ENCODE assay signal across 20 cellular contexts in the genomic region with DNA sequence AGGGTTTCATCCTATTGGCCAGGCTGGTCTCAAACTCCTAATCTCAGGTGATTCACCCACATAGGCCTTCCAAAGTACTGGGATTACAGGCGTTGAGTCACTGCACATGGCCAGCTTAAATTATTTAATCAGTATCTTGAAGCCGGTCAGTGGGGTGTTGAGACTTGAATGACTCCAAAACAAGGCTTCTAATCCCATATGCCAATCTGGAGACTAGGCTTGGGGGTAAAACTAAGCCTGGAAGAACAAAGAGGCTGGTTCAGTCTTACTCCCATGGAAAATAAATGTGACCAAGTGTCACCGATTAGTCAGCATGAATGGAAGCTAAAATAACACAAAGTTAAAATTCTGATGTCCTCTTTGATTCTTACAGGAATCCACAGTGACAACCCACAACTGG.
DNase-seq lines count a peak whose midpoint lies in the region; ATAC-seq, FAIRE-seq and TF ChIP-seq lines count a peak whose summit lies in the region.
"Had no signal": no experiment of that assay in that cellular context is flagged by ENCODE, and none has a peak within 500 bp of the region (broad histone marks: within the 10 kb centered on the region; RNA-seq: fewer than 3 reads in every experiment).

No MANE protein-coding gene starts in this region.

- H3K9me3 Mint-ChIP-seq in activated CD4-positive, alpha-beta T cell treated with anti-CD3 and anti-CD28 coated beads for 36 hours (ENCODE audit: low read depth): no peaks in the 10 kb centered on the region
- no peaks in the 10 kb centered on the region for H3K9me3 Mint-ChIP-seq in immature natural killer cell

- H3K27me3 Mint-ChIP-seq in activated CD4-positive, alpha-beta T cell treated with anti-CD3 and anti-CD28 coated beads for 36 hours: no peaks in the 10 kb centered on the region
- peaks cover 0 to 4% (median 0%) of the 10 kb centered on the region in 3 donors for H3K27me3 Mint-ChIP-seq in immature natural killer cell (ENCODE audit: low read depth in 3 of 3)

- peaks cover 21% of the 10 kb centered on the region for H3F3A ChIP-seq in smooth muscle cell (ENCODE audit: low read depth)

- H3K4me2 ChIP-seq in fibroblast of lung (ENCODE audit: extremely low read depth, insufficient read depth, low read length) (no peak overlapping the region), smooth muscle cell (peak overlapping the region; percentile 28)
- H3K4me2 ChIP-seq: BLaER1 treated with 17β-estradiol and CSF1 and Interleukin-3, amounts not matched to agents 10 nM and 100 nM had no signal

- H3K4me3 ChIP-seq in fibroblast of lung (replicated peaks in 1 of 4; ENCODE audit: control extremely low read depth in 1 of 4, insufficient read depth in 1 of 4, low read depth in 3 of 4, low read length in 4 of 4) (no peak overlapping the region), smooth muscle cell (no peak overlapping the region)
- H3K4me3 ChIP-seq: BLaER1 treated with 17β-estradiol and CSF1 and Interleukin-3, amounts not matched to agents 10 nM and 100 nM; K562 had no signal

- H3K4me3 Mint-ChIP-seq in activated CD4-positive, alpha-beta T cell treated with anti-CD3 and anti-CD28 coated beads for 36 hours: no peak overlapping the region
- no peak overlapping the region for H3K4me3 Mint-ChIP-seq in immature natural killer cell

- POLR2A ChIA-PET in activated CD4-positive, alpha-beta T cell treated with anti-CD3 and anti-CD28 coated beads for 36 hours (lab: Charles Lee): no interaction called here

- peaks cover 96% of the 10 kb centered on the region for H3K4me1 Mint-ChIP-seq in activated CD4-positive, alpha-beta T cell treated with anti-CD3 and anti-CD28 coated beads for 36 hours
- H3K4me1 Mint-ChIP-seq in immature natural killer cell: peaks cover 79 to 92% of the 10 kb centered on the region in 2 donors

- H3K27ac ChIP-seq in fibroblast of lung (ENCODE audit: insufficient read depth, low read length): peak overlapping the region; percentile 24
- H3K27ac ChIP-seq in smooth muscle cell (ENCODE audit: low read depth): peak overlapping the region; percentile 85
- H3K27ac ChIP-seq: BLaER1 treated with 17β-estradiol and CSF1 and Interleukin-3, amounts not matched to agents 10 nM and 100 nM had no signal

- no peaks in the 10 kb centered on the region for H3K9me3 ChIP-seq in fibroblast of lung (ENCODE audit: control insufficient read depth, insufficient read depth, low read depth, low read length)
- no peaks in the 10 kb centered on the region for H3K9me3 ChIP-seq in smooth muscle cell (replicated peaks; ENCODE audit: low read depth)
- H3K9me3 ChIP-seq: BLaER1 treated with 17β-estradiol and CSF1 and Interleukin-3, amounts not matched to agents 10 nM and 100 nM had no signal

- H3K4me1 ChIP-seq in fibroblast of lung (ENCODE audit: control insufficient read depth, extremely low read depth, insufficient read depth, low read length): peaks cover 14% of the 10 kb centered on the region
- H3K4me1 ChIP-seq in smooth muscle cell (ENCODE audit: low read depth): peaks cover 17% of the 10 kb centered on the region

- no peaks in the 10 kb centered on the region for H3K36me3 ChIP-seq in fibroblast of lung (ENCODE audit: control insufficient read depth, insufficient read depth, low read length)
- H3K36me3 ChIP-seq in smooth muscle cell (ENCODE audit: low read depth): no peaks in the 10 kb centered on the region
- H3K36me3 ChIP-seq: BLaER1 treated with 17β-estradiol and CSF1 and Interleukin-3, amounts not matched to agents 10 nM and 100 nM had no signal

- H3K36me3 Mint-ChIP-seq in activated CD4-positive, alpha-beta T cell treated with anti-CD3 and anti-CD28 coated beads for 36 hours (ENCODE audit: low read depth): peaks cover 32% of the 10 kb centered on the region
- H3K36me3 Mint-ChIP-seq in immature natural killer cell: peaks cover 0 to 4% (median 3%) of the 10 kb centered on the region in 3 donors

- H3K79me2 ChIP-seq in fibroblast of lung (ENCODE audit: control insufficient read depth, insufficient read depth, low read length) (peaks cover 21% of the 10 kb centered on the region), smooth muscle cell (ENCODE audit: low read depth) (peaks cover under 1% of the 10 kb centered on the region)

- H3K27ac Mint-ChIP-seq in activated CD4-positive, alpha-beta T cell treated with anti-CD3 and anti-CD28 coated beads for 36 hours: peak overlapping the region; percentile 48
- no peak overlapping the region for H3K27ac Mint-ChIP-seq in immature natural killer cell

- CTCF ChIA-PET in activated CD4-positive, alpha-beta T cell treated with anti-CD3 and anti-CD28 coated beads for 36 hours (lab: Charles Lee): interaction anchor here (1.1 kb wide), 2 partner anchors 11 to 13 kb away, joined by 3 to 4 read pairs; no protein-coding TSS in a partner anchor

- no peak for ATAC-seq in activated CD4-positive, alpha-beta T cell treated with anti-CD3 and anti-CD28 coated beads for 36 hours
- ATAC-seq: K562, Panc1 had no signal

- no peak for DNase-seq in activated CD4-positive, alpha-beta T cell treated with anti-CD3 and anti-CD28 coated beads for 36 hours
- DNase-seq in activated CD4-positive, alpha-beta T cell treated with anti-CD3 and anti-CD28 coated beads for 4 hours: no peak
- peak; percentile 45 for DNase-seq in RCC 7860 (ENCODE audit: low spot score)
- DNase-seq in fibroblast of lung (ENCODE audit: low read depth in 2 of 2): peak in 1 of 2 donors; percentile 45
- no peak for DNase-seq in smooth muscle cell (lab: John Stamatoyannopoulos, UW; ENCODE audit: unreplicated experiment)
- no peak for DNase-seq in NCI-H1092 (lab: John Stamatoyannopoulos, UW)
- no peak for DNase-seq in immature natural killer cell
- no peak for DNase-seq in dermis blood vessel endothelial cell
- DNase-seq: 8988T; activated CD4-positive, alpha-beta T cell treated with anti-CD3 and anti-CD28 coated beads, Interleukin-2, amount 50 U/mL, for 48 hours; DND-41; kidney; NCI-H1048; NCI-H748 treated with DMSO at 0.1 percent for 48 hours; occipital lobe; trophoblast cell had no signal

- no peaks in the 10 kb centered on the region for H4K20me1 ChIP-seq in fibroblast of lung (ENCODE audit: control insufficient read depth, extremely low read depth, insufficient read depth, low read length)
- peaks cover 14% of the 10 kb centered on the region for H4K20me1 ChIP-seq in smooth muscle cell (ENCODE audit: low read depth)

- WGBS in smooth muscle cell (ENCODE audit: low lambda C conversion rate): 37% methylated on average over 3 of the region's 3 CpGs

- no peak for TF ChIP-seq CTCF in fibroblast of lung (conservative IDR thresholded peaks at IDR 0.05 in 1 of 2, IDR thresholded peaks at IDR 0.05 in 1 of 2; ENCODE audit: low read depth in 1 of 2, low read length in 2 of 2)
- TF ChIP-seq CTCF in smooth muscle cell (IDR thresholded peaks at IDR 0.05; ENCODE audit: borderline replicate concordance, insufficient read depth, poor library complexity, severe bottlenecking): no peak

- H2AFZ ChIP-seq in fibroblast of lung (ENCODE audit: low read length) (no peak overlapping the region), smooth muscle cell (ENCODE audit: low read depth) (no peak overlapping the region)

- H3K27me3 ChIP-seq in fibroblast of lung (ENCODE audit: control insufficient read depth, insufficient read depth, low read length): no peaks in the 10 kb centered on the region
- no peaks in the 10 kb centered on the region for H3K27me3 ChIP-seq in smooth muscle cell (ENCODE audit: low read depth)
- H3K27me3 ChIP-seq: BLaER1 treated with 17β-estradiol and CSF1 and Interleukin-3, amounts not matched to agents 10 nM and 100 nM had no signal

- no peak for FAIRE-seq in RCC 7860 (lab: Jason Lieb, UNC)
- FAIRE-seq: GM19239, K562, kidney had no signal

- intact Hi-C loops in activated CD4-positive, alpha-beta T cell treated with anti-CD3 and anti-CD28 coated beads for 36 hours (cut with DNase I, micrococcal nuclease): loop anchor here in 1 of 2 experiments (5.0 kb wide), 1 partner anchor 357 kb away; no protein-coding TSS in a partner anchor

- H3K9ac ChIP-seq in fibroblast of lung (ENCODE audit: insufficient read depth, low read length) (no peak overlapping the region), smooth muscle cell (ENCODE audit: low read depth) (peak overlapping the region; percentile 15)
- H3K9ac ChIP-seq: BLaER1 treated with 17β-estradiol and CSF1 and Interleukin-3, amounts not matched to agents 10 nM and 100 nM had no signal
